22 cellular contexts compared by ENCODE assay signal in genomic region chr4:94711635-94712034, GRCh38. TPM values are rescaled to one million over a fixed set of nuclear protein-coding genes. Genes with fewer than 3 reads are reported as not detected.
"Had no signal": no experiment of that assay in that cellular context is flagged by ENCODE, and none has a peak within 500 bp of the region (broad histone marks: within the 10 kb centered on the region; RNA-seq: fewer than 3 reads in every experiment).

No MANE protein-coding gene starts in this region.

- H3K4me3 Mint-ChIP-seq: activated CD4-positive, alpha-beta T cell treated with anti-CD3 and anti-CD28 coated beads, Interleukin-2, amount 10 ng/mL, durations not matched to agents 7 days and 5 days; activated CD8-positive, alpha-beta T cell treated with anti-CD3 and anti-CD28 coated beads, Interleukin-2, amount 10 ng/mL, durations not matched to agents 7 days and 5 days; activated naive CD8-positive, alpha-beta T cell treated with anti-CD3 and anti-CD28 coated beads, Interleukin-2, amount 10 ng/mL, durations not matched to agents 7 days and 5 days; activated T-cell treated with anti-CD3 and anti-CD28 coated beads, Interleukin-2, amount 50 U/mL, for 24 hours; neural crest cell; stimulated activated memory B cell treated with anti-CD40 and anti-IgM and Interleukin-4, amounts not matched to agents 10 μg/mL and 1 μg/mL and 100 μg/mL, for 72 hours had no signal

- DNase-seq: activated CD4-positive, alpha-beta T cell treated with anti-CD3 and anti-CD28 coated beads, Interleukin-2, amount 10 ng/mL, durations not matched to agents 7 days and 5 days; activated CD8-positive, alpha-beta T cell treated with anti-CD3 and anti-CD28 coated beads, Interleukin-2, amount 10 ng/mL, durations not matched to agents 7 days and 5 days; activated naive CD4-positive, alpha-beta T cell treated with Interleukin-2 at 50 U/mL for 16 hours; activated naive CD8-positive, alpha-beta T cell treated with anti-CD3 and anti-CD28 coated beads, Interleukin-2, amount 10 ng/mL, durations not matched to agents 7 days and 5 days; activated T-cell treated with anti-CD3 and anti-CD28 coated beads, Interleukin-2, amount 50 U/mL, for 24 hours; anterior cingulate cortex; cortex of kidney; heart left ventricle; left ventricle myocardium superior; ovary; psoas muscle; right cardiac atrium; stimulated activated CD4-positive, alpha-beta T cell treated with anti-CD3 and anti-CD28 coated beads, Interleukin-15, amount 100 ng/mL, for 24 hours; stimulated activated CD4-positive, alpha-beta T cell treated with anti-CD3 and anti-CD28 coated beads, Interleukin-4, amount 100 ng/mL, for 24 hours; T1000 had no signal

- H3K4me3 ChIP-seq: breast epithelium, gastroesophageal sphincter, heart left ventricle, ovary, psoas muscle, skin epidermis had no signal

- H3K4me1 ChIP-seq: breast epithelium, gastroesophageal sphincter, heart left ventricle, psoas muscle had no signal

- H3K36me3 Mint-ChIP-seq: activated naive CD8-positive, alpha-beta T cell treated with anti-CD3 and anti-CD28 coated beads, Interleukin-2, amount 10 ng/mL, durations not matched to agents 7 days and 5 days; stimulated activated memory B cell treated with anti-CD40 and anti-IgM and Interleukin-4, amounts not matched to agents 10 μg/mL and 1 μg/mL and 100 μg/mL, for 72 hours had no signal

- H3K9me3 ChIP-seq: breast epithelium, gastroesophageal sphincter, heart left ventricle, ovary, psoas muscle had no signal

- H3K36me3 ChIP-seq: breast epithelium, gastroesophageal sphincter, heart left ventricle, ovary had no signal

- H3K27ac ChIP-seq: breast epithelium, gastroesophageal sphincter, heart left ventricle, ovary, psoas muscle, skin epidermis had no signal

- H3K4me1 Mint-ChIP-seq: activated CD4-positive, alpha-beta T cell treated with anti-CD3 and anti-CD28 coated beads, Interleukin-2, amount 10 ng/mL, durations not matched to agents 7 days and 5 days; activated naive CD8-positive, alpha-beta T cell treated with anti-CD3 and anti-CD28 coated beads, Interleukin-2, amount 10 ng/mL, durations not matched to agents 7 days and 5 days; neural crest cell; stimulated activated memory B cell treated with anti-CD40 and anti-IgM and Interleukin-4, amounts not matched to agents 10 μg/mL and 1 μg/mL and 100 μg/mL, for 72 hours had no signal

- ATAC-seq: activated CD8-positive, alpha-beta T cell treated with anti-CD3 and anti-CD28 coated beads, Interleukin-2, amount 10 ng/mL, durations not matched to agents 7 days and 5 days; gastroesophageal sphincter; heart left ventricle; left ventricle myocardium superior; psoas muscle; right cardiac atrium; stimulated activated memory B cell treated with anti-CD40 and anti-IgM and Interleukin-4, amounts not matched to agents 10 μg/mL and 1 μg/mL and 100 μg/mL, for 72 hours had no signal

- H3K27ac Mint-ChIP-seq: activated CD4-positive, alpha-beta T cell treated with anti-CD3 and anti-CD28 coated beads, Interleukin-2, amount 10 ng/mL, durations not matched to agents 7 days and 5 days; activated CD8-positive, alpha-beta T cell treated with anti-CD3 and anti-CD28 coated beads, Interleukin-2, amount 10 ng/mL, durations not matched to agents 7 days and 5 days; activated naive CD8-positive, alpha-beta T cell treated with anti-CD3 and anti-CD28 coated beads, Interleukin-2, amount 10 ng/mL, durations not matched to agents 7 days and 5 days; activated T-cell treated with anti-CD3 and anti-CD28 coated beads, Interleukin-2, amount 50 U/mL, for 24 hours; activated T-helper 2 cell treated with anti-CD3 and anti-CD28 coated beads, Interferon-gamma antibody, Interleukin-2, Interleukin-4, amounts not matched to agents 10 μg/mL and 5 μg/mL and 100 μg/mL, durations not matched to agents 14 hours and 24 hours and 36 hours; stimulated activated memory B cell treated with anti-CD40 and anti-IgM and Interleukin-4, amounts not matched to agents 10 μg/mL and 1 μg/mL and 100 μg/mL, for 72 hours had no signal

- H3K27me3 Mint-ChIP-seq: activated CD4-positive, alpha-beta T cell treated with anti-CD3 and anti-CD28 coated beads, Interleukin-2, amount 10 ng/mL, durations not matched to agents 7 days and 5 days had no signal

- H3K27me3 ChIP-seq: breast epithelium, gastroesophageal sphincter, ovary had no signal

- H3K9me3 Mint-ChIP-seq: activated CD4-positive, alpha-beta T cell treated with anti-CD3 and anti-CD28 coated beads, Interleukin-2, amount 10 ng/mL, durations not matched to agents 7 days and 5 days; activated naive CD8-positive, alpha-beta T cell treated with anti-CD3 and anti-CD28 coated beads, Interleukin-2, amount 10 ng/mL, durations not matched to agents 7 days and 5 days; activated T-helper 2 cell treated with anti-CD3 and anti-CD28 coated beads, Interferon-gamma antibody, Interleukin-2, Interleukin-4, amounts not matched to agents 10 μg/mL and 5 μg/mL and 100 μg/mL, durations not matched to agents 14 hours and 24 hours and 36 hours; neural crest cell had no signal

RNA-seq across cellular contexts. Expression of gene BMPR1B, which starts 46.1 kb away (rescaled TPM):
- total RNA-seq: activated CD4-positive, alpha-beta T cell treated with anti-CD3 and anti-CD28 coated beads, Interleukin-2, amount 10 ng/mL, durations not matched to agents 7 days and 5 days; activated CD8-positive, alpha-beta T cell treated with anti-CD3 and anti-CD28 coated beads, Interleukin-2, amount 10 ng/mL, durations not matched to agents 7 days and 5 days; activated naive CD8-positive, alpha-beta T cell treated with anti-CD3 and anti-CD28 coated beads, Interleukin-2, amount 10 ng/mL, durations not matched to agents 7 days and 5 days; activated T-helper 2 cell treated with anti-CD3 and anti-CD28 coated beads, Interferon-gamma antibody, Interleukin-2, Interleukin-4, amounts not matched to agents 10 μg/mL and 5 μg/mL and 100 μg/mL, durations not matched to agents 14 hours and 24 hours and 36 hours; T-helper 1 cell treated with Interleukin-12 subunit alpha and Interleukin-12 subunit beta and Interleukin-4 antibody, amounts not matched to agents 30 ng/mL and 1 ng/mL, for 36 hours had no signal
